1 cellular context compared by ENCODE assay signal in the genomic region with DNA sequence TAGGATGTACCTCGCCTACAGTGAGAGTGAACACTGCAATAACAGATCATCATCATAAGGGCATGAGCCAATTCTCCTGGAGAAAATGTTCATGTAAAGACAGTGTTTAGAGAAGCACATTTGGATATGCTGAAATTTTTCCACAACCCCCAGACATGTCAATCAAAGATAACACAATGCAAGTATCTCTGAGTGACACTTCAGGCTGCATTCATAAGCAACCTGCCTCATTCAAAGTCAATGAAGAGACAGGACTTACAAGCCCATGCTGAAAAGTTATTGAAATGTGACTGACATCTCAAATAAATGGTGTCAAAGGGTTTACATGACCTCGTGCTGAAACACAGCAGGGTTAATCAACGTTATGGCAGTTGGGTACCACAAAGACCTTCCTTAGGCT.
TF ChIP-seq lines count a peak whose summit lies in the region.

No MANE protein-coding gene starts in this region.

TF ChIP-seq in H1, 55 proteins besides CTCF, POLR2A, EP300 and RAD21:
- TF ChIP-seq, protein P1, sequence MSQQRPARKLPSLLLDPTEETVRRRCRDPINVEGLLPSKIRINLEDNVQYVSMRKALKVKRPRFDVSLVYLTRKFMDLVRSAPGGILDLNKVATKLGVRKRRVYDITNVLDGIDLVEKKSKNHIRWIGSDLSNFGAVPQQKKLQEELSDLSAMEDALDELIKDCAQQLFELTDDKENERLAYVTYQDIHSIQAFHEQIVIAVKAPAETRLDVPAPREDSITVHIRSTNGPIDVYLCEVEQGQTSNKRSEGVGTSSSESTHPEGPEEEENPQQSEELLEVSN (IDR thresholded peaks at IDR 0.05) = no peak
- no peak for TF ChIP-seq TAF7 (optimal IDR thresholded peaks at IDR 0.05; ENCODE audit: borderline replicate concordance, low read depth, low read length)
- TF ChIP-seq CBX5 (IDR thresholded peaks at IDR 0.05; ENCODE audit: low read depth, low read length) = no peak
- no peak for TF ChIP-seq JUND (IDR thresholded peaks at IDR 0.05; ENCODE audit: low read length)
- TF ChIP-seq HDAC6 (IDR thresholded peaks at IDR 0.05; ENCODE audit: low read depth, low read length) = no peak
- no peak for TF ChIP-seq CEBPB (IDR thresholded peaks at IDR 0.05; ENCODE audit: low read depth, low read length)
- TF ChIP-seq BRCA1 (IDR thresholded peaks at IDR 0.05; ENCODE audit: low read depth, low read length) = no peak
- no peak for TF ChIP-seq JUN (IDR thresholded peaks at IDR 0.05; ENCODE audit: low read depth, low read length)
TF ChIP-seq in H1: peak in this region for 0.
